ENCODE assay signal across 9 cellular contexts in the genomic region with DNA sequence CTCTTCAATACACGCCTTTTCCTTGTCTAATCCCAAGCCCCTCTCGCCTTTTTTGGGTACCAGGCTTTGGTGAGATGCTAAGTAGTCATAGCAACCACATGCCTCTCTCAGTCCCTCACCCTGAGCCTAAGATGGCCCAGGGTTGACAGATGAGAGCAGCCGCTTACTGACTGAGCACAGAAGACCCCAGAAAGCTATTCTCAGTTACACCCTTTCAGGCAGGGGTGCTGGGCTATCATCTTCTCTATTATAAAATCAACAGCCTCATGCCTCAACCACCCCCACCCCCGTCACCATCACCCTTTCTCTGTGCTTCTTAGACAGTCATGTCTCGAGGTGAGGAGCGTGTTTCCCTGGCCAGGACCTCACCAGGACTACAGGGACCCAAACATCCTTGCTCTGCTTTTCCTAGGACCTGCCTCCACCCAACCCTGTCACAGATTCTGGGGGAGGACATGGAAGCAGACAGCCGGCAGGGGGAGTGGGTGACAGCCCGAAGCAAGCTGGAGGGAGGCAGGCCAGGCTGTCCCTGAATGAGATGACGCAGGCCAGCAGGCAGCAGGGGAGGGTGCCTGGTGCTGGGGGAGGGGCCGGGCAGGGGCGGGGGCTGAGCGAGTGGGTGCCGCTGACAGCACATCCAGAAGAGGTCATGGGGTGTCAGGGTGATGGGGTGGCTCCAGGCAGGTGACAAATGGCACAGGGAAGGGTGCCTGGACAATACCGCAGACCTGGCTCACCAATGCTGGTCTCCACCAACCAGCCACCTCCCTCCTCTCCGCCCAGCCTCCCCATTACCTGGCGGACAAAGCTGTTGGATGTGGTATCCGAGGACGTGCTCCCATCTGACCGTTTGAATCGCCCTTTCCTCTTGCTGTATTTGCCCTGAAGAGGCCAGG. TPM values are rescaled to one million over a fixed set of nuclear protein-coding genes. Genes with fewer than 3 reads are reported as not detected.
DNase-seq lines count a peak whose midpoint lies in the region; ATAC-seq and TF ChIP-seq lines count a peak whose summit lies in the region.
"Had no signal": no experiment of that assay in that cellular context is flagged by ENCODE, and none has a peak within 500 bp of the region (broad histone marks: within the 10 kb centered on the region; RNA-seq: fewer than 3 reads in every experiment).

No MANE protein-coding gene starts in this region.

- ATAC-seq in HG03565 (IDR thresholded peaks at IDR 0.05; ENCODE audit: unreplicated experiment): no peak
- no peak for ATAC-seq in naive thymus-derived CD8-positive, alpha-beta T cell

- no peak overlapping the region for H3K4me3 ChIP-seq in epithelial cell of esophagus (ENCODE audit: low read length)

- no peaks in the 10 kb centered on the region for H3K9me3 Mint-ChIP-seq in naive thymus-derived CD8-positive, alpha-beta T cell

- H3K27me3 Mint-ChIP-seq in naive thymus-derived CD8-positive, alpha-beta T cell: no peaks in the 10 kb centered on the region

- TF ChIP-seq CTCF in epithelial cell of esophagus (IDR thresholded peaks at IDR 0.05; ENCODE audit: insufficient read depth, low read depth, low read length, missing control alignments): peak; percentile 26

- H3K4me1 Mint-ChIP-seq in naive thymus-derived CD8-positive, alpha-beta T cell: peaks cover 15 to 46% (median 33%) of the 10 kb centered on the region in 4 donors

- H3K27ac Mint-ChIP-seq in naive thymus-derived CD8-positive, alpha-beta T cell: peak overlapping the region in 5 of 10 donors; percentile 8 to 89 (median 25)

- POLR2A ChIA-PET in naive thymus-derived CD8-positive, alpha-beta T cell (lab: Charles Lee): interaction anchor here (1.0 to 2.2 kb wide), 2 partner anchors 15 to 133 kb away, joined by 3 to 9 read pairs; no protein-coding TSS in a partner anchor

- H3K4me3 Mint-ChIP-seq in naive thymus-derived CD8-positive, alpha-beta T cell: peak overlapping the region in 3 of 10 donors; percentile 8 to 30 (median 29)

- H3K36me3 Mint-ChIP-seq in naive thymus-derived CD8-positive, alpha-beta T cell: peaks cover 0 to 14% (median 0%) of the 10 kb centered on the region in 3 donors

- peak in 12 of 14 donors; percentile 29 to 87 (median 54) for DNase-seq in C1 segment of cervical spinal cord (lab: John Stamatoyannopoulos, UW)
- peak; percentile 80 for DNase-seq in NCI-H2227 (lab: John Stamatoyannopoulos, UW; ENCODE audit: unreplicated experiment)
- no peak for DNase-seq in epithelial cell of esophagus (ENCODE audit: low read depth)
- DNase-seq in myocyte (ENCODE audit: low read depth): peak; percentile 75
- DNase-seq in T-helper 2 cell: no peak
- no peak for DNase-seq in NCI-H2196 treated with DMSO at 0.1 percent for 48 hours (lab: John Stamatoyannopoulos, UW; ENCODE audit: unreplicated experiment)
- DNase-seq in naive thymus-derived CD8-positive, alpha-beta T cell: no peak

RNA-seq across cellular contexts. Expression of a gene that starts 3.1 kb away (rescaled TPM):
- 190 and 408 TPM in 2 replicates for total RNA-seq in myocyte
- polyA plus RNA-seq in myocyte (2012): 136 TPM
- 10 to 100 TPM; 11.8 to 12.0 TPM for total RNA-seq in naive thymus-derived CD8-positive, alpha-beta T cell
- polyA plus RNA-seq in naive thymus-derived CD8-positive, alpha-beta T cell: under 1 TPM in 2 of 3 donors, not detected in 1; 0.75 to 0.82 TPM

RNA-seq across cellular contexts. Expression of a gene that starts 5.7 kb away (rescaled TPM):
- 1,695 and 1,875 TPM in 2 replicates for total RNA-seq in myocyte
- polyA plus RNA-seq in myocyte (2012): 1,457 TPM
- total RNA-seq in naive thymus-derived CD8-positive, alpha-beta T cell: 1,000 to 10,000 TPM; 3,521 to 3,522 TPM
- polyA plus RNA-seq in naive thymus-derived CD8-positive, alpha-beta T cell: 1,000 to 10,000 TPM; 3,970 to 4,559 (median 4,444) TPM

RNA-seq across cellular contexts. Expression of a gene that starts 28.4 kb away (rescaled TPM):
- total RNA-seq in myocyte: not detected in 2 replicates
- not detected for polyA plus RNA-seq in myocyte (2012)
- total RNA-seq in naive thymus-derived CD8-positive, alpha-beta T cell: not detected
- polyA plus RNA-seq in naive thymus-derived CD8-positive, alpha-beta T cell: not detected
- total RNA-seq: activated CD8-positive, alpha-beta memory T cell treated with anti-CD3 and anti-CD28 coated beads for 36 hours had no signal

RNA-seq across cellular contexts. Expression of a gene that starts 31.4 kb away (rescaled TPM):
- total RNA-seq in myocyte: 0.11 and 0.16 TPM in 2 replicates
- polyA plus RNA-seq in myocyte (2012): 0.47 TPM
- under 1 TPM; 0.23 to 0.27 TPM for total RNA-seq in naive thymus-derived CD8-positive, alpha-beta T cell
- under 1 TPM in 1 of 3 donors, not detected in 2; 0.07 TPM for polyA plus RNA-seq in naive thymus-derived CD8-positive, alpha-beta T cell
- total RNA-seq: activated CD8-positive, alpha-beta memory T cell treated with anti-CD3 and anti-CD28 coated beads for 36 hours had no signal

RNA-seq across cellular contexts. Expression of a gene that starts 42.9 kb away (rescaled TPM):
- 49.7 and 65.3 TPM in 2 replicates for total RNA-seq in myocyte
- polyA plus RNA-seq in myocyte (2012): 14.0 TPM
- 10 to 100 TPM; 34.4 to 37.3 TPM for total RNA-seq in naive thymus-derived CD8-positive, alpha-beta T cell
- polyA plus RNA-seq in naive thymus-derived CD8-positive, alpha-beta T cell: 10 to 100 TPM; 14.0 to 23.6 (median 15.9) TPM

Comparison
In these comparisons a context has a peak if more than half of its experiments do, and no peak if none do; other contexts are left out.
1. DNase-seq: peak in C1 segment of cervical spinal cord (12 of 14), NCI-H2227 (single experiment) and myocyte (single experiment); none in epithelial cell of esophagus (single experiment), T-helper 2 cell (0 of 5), NCI-H2196 treated with DMSO at 0.1 percent for 48 hours (single experiment) and naive thymus-derived CD8-positive, alpha-beta T cell (0 of 10).
2. RNA of a gene that starts 3.1 kb away (total RNA-seq): 190 to 408 TPM in myocyte; 11.8 to 12.0 TPM in naive thymus-derived CD8-positive, alpha-beta T cell; every median in the first group is over 10 times any median in the second.